25 cellular contexts compared by ENCODE assay signal in the genomic region with DNA sequence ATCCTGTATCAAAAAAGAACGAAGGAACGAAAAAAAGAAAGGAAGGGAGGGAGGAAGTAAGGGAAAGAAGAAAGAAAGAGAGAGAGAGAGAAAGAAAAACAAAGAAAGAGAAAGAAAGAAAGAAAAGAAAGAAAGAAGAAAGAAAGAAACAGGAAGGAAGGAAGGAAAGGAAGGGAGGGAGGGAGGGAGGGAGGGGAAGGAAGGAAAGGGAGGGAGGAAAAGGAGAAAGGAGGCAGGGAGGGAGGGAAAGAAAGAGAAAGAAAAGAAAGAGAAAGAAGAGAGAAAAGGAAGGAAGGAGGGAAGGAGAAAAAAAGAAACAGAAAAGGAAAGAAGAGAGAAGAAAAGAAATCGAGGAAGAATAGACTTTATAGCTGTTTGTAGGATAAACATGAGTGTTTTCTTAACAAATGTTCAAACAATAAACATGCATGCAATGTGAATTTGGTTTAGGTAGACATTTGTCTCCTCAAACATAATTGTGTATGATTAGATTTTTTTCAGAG.
"Had no signal": no experiment of that assay in that cellular context is flagged by ENCODE, and none has a peak within 500 bp of the region (broad histone marks: within the 10 kb centered on the region; RNA-seq: fewer than 3 reads in every experiment).

No MANE protein-coding gene starts in this region.

- H3K27ac ChIP-seq: colonic mucosa, epithelial cell of prostate, esophagus squamous epithelium, gastrocnemius medialis, heart right ventricle, left lung, lower lobe of right lung had no signal

- H3K4me1 ChIP-seq: colonic mucosa, esophagus squamous epithelium, gastrocnemius medialis, heart right ventricle, left lung, lower lobe of right lung had no signal

- H3K27ac Mint-ChIP-seq: dendritic cell treated with granulocyte-macrophage colony-stimulating factor and Interleukin-4, amounts not matched to agents 40 ng/mL and 50 ng/mL, for 4 days; effector memory CD8-positive, alpha-beta T cell; endodermal cell; mesothelial cell of epicardium; naive B cell had no signal

- H3K4me3 ChIP-seq: colonic mucosa, esophagus squamous epithelium, gastrocnemius medialis, heart right ventricle, left lung, lower lobe of right lung, mucosa of descending colon had no signal

- H3K4me1 Mint-ChIP-seq: naive B cell had no signal

- H3K9me3 ChIP-seq: colonic mucosa, esophagus squamous epithelium, gastrocnemius medialis, heart right ventricle, left lung, lower lobe of right lung, mucosa of descending colon had no signal

- H3K27me3 Mint-ChIP-seq: dendritic cell treated with granulocyte-macrophage colony-stimulating factor and Interleukin-4, amounts not matched to agents 40 ng/mL and 50 ng/mL, for 4 days had no signal

- ATAC-seq: effector memory CD8-positive, alpha-beta T cell; esophagus mucosa; gastrocnemius medialis; heart right ventricle; left cardiac atrium; left lung; left ventricle myocardium superior; lower lobe of right lung; mucosa of descending colon had no signal

- H3K36me3 Mint-ChIP-seq: mesothelial cell of epicardium, naive B cell had no signal

- H3K9me3 Mint-ChIP-seq: dendritic cell treated with granulocyte-macrophage colony-stimulating factor and Interleukin-4, amounts not matched to agents 40 ng/mL and 50 ng/mL, for 4 days; effector memory CD8-positive, alpha-beta T cell; endodermal cell; mesothelial cell of epicardium; naive B cell had no signal

- H3K27me3 ChIP-seq: colonic mucosa, esophagus squamous epithelium, gastrocnemius medialis, heart right ventricle, left lung had no signal

- H3K4me3 Mint-ChIP-seq: dendritic cell treated with granulocyte-macrophage colony-stimulating factor and Interleukin-4, amounts not matched to agents 40 ng/mL and 50 ng/mL, for 4 days; effector memory CD8-positive, alpha-beta T cell; endodermal cell; mesothelial cell of epicardium; naive B cell had no signal

- H3K36me3 ChIP-seq: colonic mucosa, left lung had no signal

- DNase-seq: colonic mucosa; cortex of kidney; effector CD8-positive, alpha-beta T cell; effector memory CD8-positive, alpha-beta T cell; endodermal cell; erythroblast; esophagus squamous epithelium; foreskin fibroblast; foreskin melanocyte; gastrocnemius medialis; glutamatergic neuron; head of caudate nucleus; heart right ventricle; hippocampal formation; left cardiac atrium; left lung; left ventricle myocardium superior; lower lobe of right lung; mesenchymal stem cell; mucosa of descending colon; naive B cell had no signal
